8 cellular contexts compared by ENCODE assay signal in the genomic region with DNA sequence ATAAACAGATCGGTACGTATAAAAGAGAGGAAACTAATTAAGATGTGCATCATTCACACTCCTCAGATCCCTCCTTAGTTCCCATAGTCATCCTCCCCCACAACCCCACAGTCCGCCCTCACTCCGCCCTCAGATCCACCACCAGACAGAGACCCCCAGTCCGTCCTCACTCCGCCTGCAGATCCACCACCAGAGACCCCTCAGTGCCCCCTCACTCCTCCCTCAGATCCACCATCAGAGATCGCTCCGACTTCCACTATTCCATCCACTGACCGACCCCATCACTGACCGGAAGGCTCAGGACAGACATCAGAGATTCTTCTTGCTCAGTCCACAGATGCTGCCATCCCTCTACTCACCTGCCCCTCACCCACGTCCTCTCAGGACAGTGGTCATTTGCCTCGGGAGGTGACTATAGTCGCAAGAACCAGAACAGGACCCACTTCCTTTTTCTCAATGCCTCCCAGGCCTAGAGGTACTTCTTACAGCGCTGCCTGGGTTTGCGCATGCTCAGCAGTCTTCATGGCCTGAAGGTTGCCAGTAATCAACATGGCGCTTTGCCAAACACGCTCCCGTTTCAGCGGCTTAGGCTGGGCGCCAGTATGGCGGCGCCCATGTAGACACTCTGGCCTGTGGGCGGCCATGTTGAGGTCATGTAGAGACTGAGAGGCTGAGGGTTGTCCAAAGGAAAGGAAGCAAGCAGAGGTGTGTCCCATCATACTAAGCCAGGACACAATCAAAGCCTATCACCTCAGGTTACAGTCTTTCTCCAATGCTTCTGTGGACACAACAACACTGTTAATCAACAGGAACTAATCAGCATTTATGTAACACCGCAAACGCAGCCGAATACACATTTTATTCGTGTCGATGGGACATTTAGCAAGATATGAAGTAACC. TPM values are rescaled to one million over a fixed set of nuclear protein-coding genes. Genes with fewer than 3 reads are reported as not detected.
DNase-seq lines count a peak whose midpoint lies in the region; ATAC-seq and TF ChIP-seq lines count a peak whose summit lies in the region.

Gene ZNF484 (minus strand): TSS at position 508 of the 900 bp plus-strand sequence. CDS start 3,009 bp downstream, outside the sequence.

- ATAC-seq in GM19043 (IDR thresholded peaks at IDR 0.05; ENCODE audit: low read depth, unreplicated experiment) (peak; percentile 97), HG03378 (IDR thresholded peaks at IDR 0.05; ENCODE audit: unreplicated experiment) (peak; percentile 94)

- H3K27ac Mint-ChIP-seq in chondrocyte (ENCODE audit: unreplicated experiment): peak within 1 kb of the TSS; percentile 98

- no peaks in the 10 kb centered on the region for H3K27me3 ChIP-seq in kidney epithelial cell (ENCODE audit: control insufficient read depth, insufficient read depth, low read length)

- H3K36me3 ChIP-seq in kidney epithelial cell (ENCODE audit: control insufficient read depth, insufficient read depth, low read length): no peaks in the 10 kb centered on the region

- H3K9me3 Mint-ChIP-seq in chondrocyte (ENCODE audit: low read depth): no peaks in the 10 kb centered on the region

- peak within 1 kb of the TSS; percentile 98 for H3K4me3 Mint-ChIP-seq in chondrocyte (ENCODE audit: unreplicated experiment)

- TF ChIP-seq CTCF in AG10803 (conservative IDR thresholded peaks at IDR 0.05; ENCODE audit: low read length) (no peak), chondrocyte (IDR thresholded peaks at IDR 0.05) (no peak), kidney epithelial cell (IDR thresholded peaks at IDR 0.05; ENCODE audit: insufficient read depth, low read length, poor library complexity, severe bottlenecking) (no peak)

- DNase-seq in AG10803 (ENCODE audit: low read depth) (peak; percentile 96), NCI-H460 (ENCODE audit: extremely low read depth, low read depth) (peak; percentile 99), chondrocyte (ENCODE audit: low spot score) (peak; percentile 98), kidney epithelial cell (ENCODE audit: low read depth) (peak; percentile 95)
- peak; percentile 91 for DNase-seq in activated CD4-positive, CD25-positive, alpha-beta regulatory T cell treated with anti-CD3 and anti-CD28 coated beads, Interleukin-2, amount 50 U/mL, for 72 hours
- DNase-seq in stimulated activated CD4-positive, alpha-beta T cell treated with anti-CD3 and anti-CD28 coated beads, Interleukin-15, amount 100 ng/mL, for 48 hours (ENCODE audit: low read depth in 2 of 2): peak; percentile 95 to 97

- H3K4me1 Mint-ChIP-seq in chondrocyte (ENCODE audit: low read depth): peaks cover 29% of the 10 kb centered on the region

- H3K36me3 Mint-ChIP-seq in chondrocyte (ENCODE audit: low read depth): no peaks in the 10 kb centered on the region

- H3K27me3 Mint-ChIP-seq in chondrocyte (ENCODE audit: low read depth): no peaks in the 10 kb centered on the region

- H3K4me3 ChIP-seq in AG10803 (ENCODE audit: low read length) (peak within 1 kb of the TSS; percentile 90), kidney epithelial cell (ENCODE audit: low read depth, low read length) (peak within 1 kb of the TSS; percentile 83)

RNA-seq across cellular contexts. Expression of gene ZNF484, which starts in this region (rescaled TPM):
- 16.0 and 16.6 TPM in 2 replicates for total RNA-seq in NCI-H460 (2014; rRNA removed; shearing (Covaris generic))
- 2.9 and 5.7 TPM in 2 replicates for polyA plus RNA-seq in NCI-H460 (2014; cell fraction: nucleus; rRNA removed)
- total RNA-seq in chondrocyte (8.8 to 12.0 TPM (median 8.9 TPM) in 3 replicates), kidney epithelial cell (9.1 and 10.2 TPM in 2 replicates)

Comparison
In these comparisons a context has a peak if more than half of its experiments do, and no peak if none do; other contexts are left out.
1. Peak in every context shown above with its lines: DNase-seq, ATAC-seq and H3K4me3 ChIP-seq.